Comparison of ENCODE assay signal across 17 cellular contexts in genomic region chr4:78885598-78885997, GRCh38. TPM values are rescaled to one million over a fixed set of nuclear protein-coding genes. Genes with fewer than 3 reads are reported as not detected.
DNase-seq lines count a peak whose midpoint lies in the region; ATAC-seq, FAIRE-seq and TF ChIP-seq lines count a peak whose summit lies in the region.
"Had no signal": no experiment of that assay in that cellular context is flagged by ENCODE, and none has a peak within 500 bp of the region (broad histone marks: within the 10 kb centered on the region; RNA-seq: fewer than 3 reads in every experiment).

No MANE protein-coding gene starts in this region.

- H3K27me3 Mint-ChIP-seq in astrocyte (ENCODE audit: low read depth, unreplicated experiment) = no peaks in the 10 kb centered on the region
- H3K27me3 Mint-ChIP-seq in memory B cell = no peaks in the 10 kb centered on the region
- H3K27me3 Mint-ChIP-seq: CD4-positive, alpha-beta T cell had no signal

- no peak overlapping the region for H3K4me3 ChIP-seq in astrocyte (ENCODE audit: insufficient read depth, low read depth, low read length)
- H3K4me3 ChIP-seq: GM23338 had no signal

- H3K4me1 ChIP-seq in astrocyte (ENCODE audit: insufficient read depth, low read length) = no peaks in the 10 kb centered on the region

- H3K4me3 Mint-ChIP-seq in astrocyte (ENCODE audit: unreplicated experiment) (no peak overlapping the region), memory B cell (no peak overlapping the region)
- H3K4me3 Mint-ChIP-seq: CD4-positive, alpha-beta T cell; GM23338 had no signal

- TF ChIP-seq CTCF in astrocyte (IDR thresholded peaks at IDR 0.05; ENCODE audit: insufficient read depth, low read depth, low read length) = no peak

- no peak overlapping the region for H2AFZ ChIP-seq in astrocyte (ENCODE audit: low read depth, low read length)
- H2AFZ ChIP-seq: GM23338 had no signal

- no peak overlapping the region for H3K27ac Mint-ChIP-seq in astrocyte (ENCODE audit: unreplicated experiment)
- H3K27ac Mint-ChIP-seq in memory B cell = peak overlapping the region; percentile 22
- H3K27ac Mint-ChIP-seq: CD4-positive, alpha-beta T cell; GM23338 had no signal

- no peak overlapping the region for H3K9ac ChIP-seq in astrocyte (ENCODE audit: low read length)

- H3K9me3 Mint-ChIP-seq in astrocyte (ENCODE audit: unreplicated experiment) = no peaks in the 10 kb centered on the region
- no peaks in the 10 kb centered on the region for H3K9me3 Mint-ChIP-seq in memory B cell
- H3K9me3 Mint-ChIP-seq: CD4-positive, alpha-beta T cell; GM23338 had no signal

- peaks cover 10% of the 10 kb centered on the region for H3K4me1 Mint-ChIP-seq in astrocyte (ENCODE audit: low read depth, unreplicated experiment)
- peaks cover 11% of the 10 kb centered on the region for H3K4me1 Mint-ChIP-seq in memory B cell
- H3K4me1 Mint-ChIP-seq: GM23338 had no signal

- H3K27me3 ChIP-seq in astrocyte (ENCODE audit: insufficient read depth, low read length) = no peaks in the 10 kb centered on the region

- no peak for FAIRE-seq in astrocyte (lab: Jason Lieb, UNC)
- no peak for FAIRE-seq in GM19239 (lab: Jason Lieb, UNC)
- FAIRE-seq: A204.1 had no signal

- no peaks in the 10 kb centered on the region for H4K20me1 ChIP-seq in astrocyte (ENCODE audit: insufficient read depth, low read length)

- H3K36me3 Mint-ChIP-seq in astrocyte (ENCODE audit: low read depth, unreplicated experiment) = peaks cover 3% of the 10 kb centered on the region
- H3K36me3 Mint-ChIP-seq in memory B cell = peaks cover 27% of the 10 kb centered on the region

- ATAC-seq in memory B cell (ENCODE audit: low read depth) (no peak), HG02938 (IDR thresholded peaks at IDR 0.05; ENCODE audit: unreplicated experiment) (no peak)
- ATAC-seq: GM23338, HCT116 had no signal

- H3K79me2 ChIP-seq in astrocyte (ENCODE audit: insufficient read depth, low read length) = no peaks in the 10 kb centered on the region

- H3K36me3 ChIP-seq in astrocyte (ENCODE audit: insufficient read depth, low read length) = peaks cover 3% of the 10 kb centered on the region

- no peak overlapping the region for H3K4me2 ChIP-seq in astrocyte (ENCODE audit: low read length)
- H3K4me2 ChIP-seq: GM23338 had no signal

- H3K9me3 ChIP-seq in astrocyte (ENCODE audit: insufficient read depth, low read depth, low read length) = no peaks in the 10 kb centered on the region

- no peak overlapping the region for H3K27ac ChIP-seq in astrocyte (ENCODE audit: low read depth, low read length)

- DNase-seq in AG08395 (ENCODE audit: low spot score) = peak; percentile 39
- peak; percentile 35 for DNase-seq in GM03348 (ENCODE audit: low spot score)
- DNase-seq in astrocyte (ENCODE audit: low read depth) = peak; percentile 55
- DNase-seq in memory B cell (ENCODE audit: low spot score in 2 of 2) = no peak
- DNase-seq in GM19239 (ENCODE audit: insufficient read length, low spot score) = no peak
- DNase-seq in NCI-H2107 treated with DMSO at 0.1 percent for 48 hours (lab: John Stamatoyannopoulos, UW; ENCODE audit: unreplicated experiment) = no peak
- DNase-seq: CD4-positive, alpha-beta T cell; NCI-H1105; NCI-H187; NCI-H748 treated with DMSO at 0.1 percent for 48 hours; OCI-M1; RPMI8226; SIG-M5 had no signal

RNA-seq across cellular contexts. Expression of gene PAQR3, which starts 53.6 kb away (rescaled TPM):
- total RNA-seq in astrocyte = 23.9 and 29.0 TPM in 2 replicates

Comparison
In these comparisons a context has a peak if more than half of its experiments do, and no peak if none do; other contexts are left out.
1. DNase-seq: peak in AG08395 (single experiment), GM03348 (single experiment) and astrocyte (single experiment); none in memory B cell (0 of 2), GM19239 (single experiment) and NCI-H2107 treated with DMSO at 0.1 percent for 48 hours (single experiment).